ENCODE assay signal across 9 cellular contexts in the genomic region with DNA sequence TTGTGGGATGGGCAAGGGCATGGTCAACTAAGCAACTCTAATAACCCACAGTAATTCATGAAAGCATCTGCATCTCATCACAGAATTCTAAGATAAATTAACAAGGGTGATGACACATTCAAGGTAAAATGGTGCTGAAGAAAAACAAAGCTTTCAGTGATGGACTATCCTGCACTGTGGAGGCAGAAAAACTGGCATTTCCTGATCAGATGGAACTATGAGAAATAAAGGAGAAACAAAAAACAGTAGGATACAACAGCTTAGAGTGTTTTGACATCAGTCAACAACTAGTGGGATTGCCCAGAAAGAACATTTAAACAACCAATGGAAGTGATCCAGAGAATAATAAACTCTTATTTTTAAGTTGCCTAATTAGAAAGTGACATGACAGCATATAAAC.
"Had no signal": no experiment of that assay in that cellular context is flagged by ENCODE, and none has a peak within 500 bp of the region (broad histone marks: within the 10 kb centered on the region; RNA-seq: fewer than 3 reads in every experiment).

No MANE protein-coding gene starts in this region.

- DNase-seq: GM23248, GOT3, H7, H9, HCEC 1CT, HFFc6 had no signal

- H3K27ac Mint-ChIP-seq: GM23338, H9, HFFc6 had no signal

- H3K4me1 Mint-ChIP-seq: GM23338, H9 had no signal

- H3K9me3 Mint-ChIP-seq: GM23338, HFFc6 had no signal

- H3K4me3 Mint-ChIP-seq: GM23338, H9, HFFc6 had no signal

- ATAC-seq: GM23338, HCT116 had no signal

- H3K4me3 ChIP-seq: GM23248, GM23338, HAP-1 had no signal
